Comparison of ENCODE assay signal across 1 cellular context in genomic region chr1:3577711-3578432, GRCh38.
TF ChIP-seq lines count a peak whose summit lies in the region.

No MANE protein-coding gene starts in this region.

TF ChIP-seq in IMR-90, 13 proteins besides CTCF, POLR2A, EP300 and RAD21:
- TF ChIP-seq CHD1 (IDR thresholded peaks at IDR 0.05; ENCODE audit: low read depth, low read length): no peak
- no peak for TF ChIP-seq MXI1 (IDR thresholded peaks at IDR 0.05; ENCODE audit: borderline replicate concordance, low read depth, low read length)
- no peak for TF ChIP-seq ELK1 (IDR thresholded peaks at IDR 0.05; ENCODE audit: borderline replicate concordance, low read depth, low read length)
- no peak for TF ChIP-seq SMC3 (IDR thresholded peaks at IDR 0.05; ENCODE audit: low read depth, low read length)
- no peak for TF ChIP-seq FOS (IDR thresholded peaks at IDR 0.05; ENCODE audit: low read depth, low read length)
- TF ChIP-seq RFX5 (IDR thresholded peaks at IDR 0.05; ENCODE audit: low read depth, low read length): no peak
- no peak for TF ChIP-seq RCOR1 (IDR thresholded peaks at IDR 0.05; ENCODE audit: insufficient replicate concordance, low read length)
- TF ChIP-seq BHLHE40 (IDR thresholded peaks at IDR 0.05; ENCODE audit: low read depth, low read length): no peak
- TF ChIP-seq MAFK (IDR thresholded peaks at IDR 0.05; ENCODE audit: low read depth, low read length): no peak
- no peak for TF ChIP-seq USF2 (IDR thresholded peaks at IDR 0.05; ENCODE audit: low read depth, low read length)
- no peak for TF ChIP-seq MAZ (IDR thresholded peaks at IDR 0.05; ENCODE audit: borderline replicate concordance, low read depth, low read length)
- no peak for TF ChIP-seq NFE2L2 (IDR thresholded peaks at IDR 0.05; ENCODE audit: low read depth, low read length)
- TF ChIP-seq CEBPB (IDR thresholded peaks at IDR 0.05; ENCODE audit: low read depth, low read length): no peak
TF ChIP-seq in IMR-90: peak in this region for 0.
